In the genomic region with DNA sequence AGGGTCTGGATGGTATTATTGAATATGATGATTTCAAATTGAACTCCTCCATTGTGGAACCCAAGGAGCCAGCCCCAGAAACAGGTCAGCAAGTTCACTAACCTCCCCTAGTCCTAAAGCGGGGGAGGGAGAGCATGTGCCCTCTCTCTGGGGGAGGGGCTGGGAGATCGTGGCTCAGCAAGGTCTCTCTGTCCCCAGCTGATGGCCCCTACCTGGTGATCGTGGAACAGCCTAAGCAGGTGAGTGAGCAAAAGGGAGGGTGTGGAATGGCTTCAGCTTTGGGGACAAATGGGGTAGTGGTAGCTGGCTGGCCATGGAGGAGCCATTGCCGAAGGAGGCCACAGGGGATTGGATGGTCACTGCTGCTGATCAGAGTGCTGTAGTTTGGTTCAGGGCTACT, we compare ENCODE assay signal across 8 cellular contexts. TPM values are rescaled to one million over a fixed set of nuclear protein-coding genes. Genes with fewer than 3 reads are reported as not detected.
A peak's percentile ranks its signal among the peaks of the same experiment; 100 is the strongest.
DNase-seq lines count a peak whose midpoint lies in the region; ATAC-seq and TF ChIP-seq lines count a peak whose summit lies in the region.

No MANE protein-coding gene starts in this region.

- H3K4me3 ChIP-seq in GM12875 (ENCODE audit: low read depth, low read length) = peak overlapping the region; percentile 70
- H3K4me3 ChIP-seq in foreskin fibroblast (ENCODE audit: low read depth in 1 of 2, low read length in 2 of 2) = peak overlapping the region; percentile 83 to 84
- H3K4me3 ChIP-seq in skeletal muscle satellite cell (ENCODE audit: low read length) = peak overlapping the region; percentile 85

- H3K27ac Mint-ChIP-seq in T-helper 2 cell treated with Interferon-gamma antibody and Interleukin-4, amounts not matched to agents 5 μg/mL and 100 μg/mL, for 36 hours = peak overlapping the region; percentile 98

- H3K9ac ChIP-seq in skeletal muscle satellite cell (ENCODE audit: low read depth, low read length) = peak overlapping the region; percentile 84

- peaks cover 20% of the 10 kb centered on the region for H3K4me1 ChIP-seq in skeletal muscle satellite cell (ENCODE audit: control insufficient read depth, insufficient read depth, low read length)

- peak overlapping the region; percentile 89 for H3K4me3 Mint-ChIP-seq in T-helper 2 cell treated with Interferon-gamma antibody and Interleukin-4, amounts not matched to agents 5 μg/mL and 100 μg/mL, for 36 hours

- no peaks in the 10 kb centered on the region for H3K9me3 Mint-ChIP-seq in T-helper 2 cell treated with Interferon-gamma antibody and Interleukin-4, amounts not matched to agents 5 μg/mL and 100 μg/mL, for 36 hours

- peaks cover 17% of the 10 kb centered on the region for H3K36me3 ChIP-seq in skeletal muscle satellite cell (ENCODE audit: insufficient read depth, low read length)

- peaks cover 44% of the 10 kb centered on the region for H3K36me3 Mint-ChIP-seq in T-helper 2 cell treated with Interferon-gamma antibody and Interleukin-4, amounts not matched to agents 5 μg/mL and 100 μg/mL, for 36 hours (ENCODE audit: low read depth)

- H3K27me3 ChIP-seq in skeletal muscle satellite cell (ENCODE audit: control insufficient read depth, insufficient read depth, low read length) = no peaks in the 10 kb centered on the region

- H3K9me3 ChIP-seq in skeletal muscle satellite cell (replicated peaks; ENCODE audit: low read length) = no peaks in the 10 kb centered on the region

- TF ChIP-seq CTCF in GM12875 (IDR thresholded peaks at IDR 0.05; ENCODE audit: borderline replicate concordance, insufficient read depth, low read depth, low read length) = no peak
- no peak for TF ChIP-seq CTCF in foreskin fibroblast (IDR thresholded peaks at IDR 0.05; ENCODE audit: low read depth, low read length)

- peaks cover 30% of the 10 kb centered on the region for H3K4me1 Mint-ChIP-seq in T-helper 2 cell treated with Interferon-gamma antibody and Interleukin-4, amounts not matched to agents 5 μg/mL and 100 μg/mL, for 36 hours (ENCODE audit: low read depth)

- ATAC-seq in GM21825 (IDR thresholded peaks at IDR 0.05; ENCODE audit: unreplicated experiment) (no peak), HG03521 (IDR thresholded peaks at IDR 0.05; ENCODE audit: unreplicated experiment) (no peak)

- intact Hi-C loops in head of caudate nucleus (cut with DNase I) = no loop called here

- no peaks in the 10 kb centered on the region for H3K27me3 Mint-ChIP-seq in T-helper 2 cell treated with Interferon-gamma antibody and Interleukin-4, amounts not matched to agents 5 μg/mL and 100 μg/mL, for 36 hours (ENCODE audit: low read depth)

- H3K4me2 ChIP-seq in skeletal muscle satellite cell (ENCODE audit: low read length) = peak overlapping the region; percentile 100

- no peak for DNase-seq in T-helper 2 cell treated with Interferon-gamma antibody and Interleukin-4, amounts not matched to agents 5 μg/mL and 100 μg/mL, for 36 hours (ENCODE audit: low spot score)
- DNase-seq in foreskin fibroblast (no peak), head of caudate nucleus (no peak), NCI-H1436 (lab: John Stamatoyannopoulos, UW) (no peak)

RNA-seq across cellular contexts. Expression of gene NFKB2, which starts 0.7 kb away (rescaled TPM):
- 26.6 and 27.1 TPM in 2 replicates for total RNA-seq in skeletal muscle satellite cell (2012; rRNA removed)

RNA-seq across cellular contexts. Expression of gene PSD, which starts 22.3 kb away (rescaled TPM):
- total RNA-seq in skeletal muscle satellite cell (2012; rRNA removed) = 0.87 and 5.8 TPM in 2 replicates

RNA-seq across cellular contexts. Expression of gene FBXL15, which starts 24.4 kb away (rescaled TPM):
- 9.2 and 11.9 TPM in 2 replicates for total RNA-seq in skeletal muscle satellite cell (2012; rRNA removed)

RNA-seq across cellular contexts. Expression of gene CUEDC2, which starts 36.1 kb away (rescaled TPM):
- 37.3 and 43.2 TPM in 2 replicates for total RNA-seq in skeletal muscle satellite cell (2012; rRNA removed)

RNA-seq across cellular contexts. Expression of gene C10orf95, which starts 55.1 kb away (rescaled TPM):
- not detected in 2 replicates for total RNA-seq in skeletal muscle satellite cell (2012; rRNA removed)
